1 cellular context compared by ENCODE assay signal in the genomic region with DNA sequence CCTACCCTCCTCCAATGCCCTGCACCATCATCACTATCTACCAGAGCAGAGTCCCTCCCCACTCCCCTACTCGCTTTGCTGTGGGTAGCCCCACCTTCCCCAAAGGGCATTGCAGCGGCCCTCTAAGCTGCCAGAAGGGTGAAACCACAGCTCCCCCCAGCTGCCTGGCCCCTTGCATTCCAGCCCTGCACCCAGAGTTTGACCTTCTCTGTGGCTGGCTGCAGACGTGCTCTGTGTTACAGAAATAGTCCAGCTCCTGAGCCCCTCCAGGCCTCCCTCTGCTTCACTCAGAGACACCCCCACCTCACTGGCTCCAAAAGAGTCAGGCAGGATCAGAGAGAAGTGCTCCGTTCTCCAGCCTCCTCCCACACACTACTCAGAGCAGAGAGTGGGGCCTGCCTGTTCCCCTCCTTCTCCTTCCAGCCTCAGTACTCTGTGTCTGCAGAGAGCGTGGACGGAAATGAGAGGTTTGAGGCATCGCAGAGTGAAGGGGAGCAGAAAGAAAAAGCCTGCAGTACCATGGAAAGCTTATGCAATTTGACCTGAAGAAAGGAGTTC.
TF ChIP-seq lines count a peak whose summit lies in the region.

No MANE protein-coding gene starts in this region.

TF ChIP-seq in HepG2, 621 proteins besides CTCF, POLR2A, EP300 and RAD21 (continued from another document):
- TF ChIP-seq, protein P1, sequence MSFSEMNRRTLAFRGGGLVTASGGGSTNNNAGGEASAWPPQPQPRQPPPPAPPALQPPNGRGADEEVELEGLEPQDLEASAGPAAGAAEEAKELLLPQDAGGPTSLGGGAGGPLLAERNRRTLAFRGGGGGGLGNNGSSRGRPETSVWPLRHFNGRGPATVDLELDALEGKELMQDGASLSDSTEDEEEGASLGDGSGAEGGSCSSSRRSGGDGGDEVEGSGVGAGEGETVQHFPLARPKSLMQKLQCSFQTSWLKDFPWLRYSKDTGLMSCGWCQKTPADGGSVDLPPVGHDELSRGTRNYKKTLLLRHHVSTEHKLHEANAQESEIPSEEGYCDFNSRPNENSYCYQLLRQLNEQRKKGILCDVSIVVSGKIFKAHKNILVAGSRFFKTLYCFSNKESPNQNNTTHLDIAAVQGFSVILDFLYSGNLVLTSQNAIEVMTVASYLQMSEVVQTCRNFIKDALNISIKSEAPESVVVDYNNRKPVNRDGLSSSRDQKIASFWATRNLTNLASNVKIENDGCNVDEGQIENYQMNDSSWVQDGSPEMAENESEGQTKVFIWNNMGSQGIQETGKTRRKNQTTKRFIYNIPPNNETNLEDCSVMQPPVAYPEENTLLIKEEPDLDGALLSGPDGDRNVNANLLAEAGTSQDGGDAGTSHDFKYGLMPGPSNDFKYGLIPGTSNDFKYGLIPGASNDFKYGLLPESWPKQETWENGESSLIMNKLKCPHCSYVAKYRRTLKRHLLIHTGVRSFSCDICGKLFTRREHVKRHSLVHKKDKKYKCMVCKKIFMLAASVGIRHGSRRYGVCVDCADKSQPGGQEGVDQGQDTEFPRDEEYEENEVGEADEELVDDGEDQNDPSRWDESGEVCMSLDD (CRISPR knock-in tag; IDR thresholded peaks at IDR 0.05; ENCODE audit: borderline replicate concordance), result peak; percentile 42; the same call in 1 of the 2 replicates
- TF ChIP-seq TCF7L2 (IDR thresholded peaks at IDR 0.05; ENCODE audit: low read depth, low read length), result no peak
- TF ChIP-seq, protein P2, sequence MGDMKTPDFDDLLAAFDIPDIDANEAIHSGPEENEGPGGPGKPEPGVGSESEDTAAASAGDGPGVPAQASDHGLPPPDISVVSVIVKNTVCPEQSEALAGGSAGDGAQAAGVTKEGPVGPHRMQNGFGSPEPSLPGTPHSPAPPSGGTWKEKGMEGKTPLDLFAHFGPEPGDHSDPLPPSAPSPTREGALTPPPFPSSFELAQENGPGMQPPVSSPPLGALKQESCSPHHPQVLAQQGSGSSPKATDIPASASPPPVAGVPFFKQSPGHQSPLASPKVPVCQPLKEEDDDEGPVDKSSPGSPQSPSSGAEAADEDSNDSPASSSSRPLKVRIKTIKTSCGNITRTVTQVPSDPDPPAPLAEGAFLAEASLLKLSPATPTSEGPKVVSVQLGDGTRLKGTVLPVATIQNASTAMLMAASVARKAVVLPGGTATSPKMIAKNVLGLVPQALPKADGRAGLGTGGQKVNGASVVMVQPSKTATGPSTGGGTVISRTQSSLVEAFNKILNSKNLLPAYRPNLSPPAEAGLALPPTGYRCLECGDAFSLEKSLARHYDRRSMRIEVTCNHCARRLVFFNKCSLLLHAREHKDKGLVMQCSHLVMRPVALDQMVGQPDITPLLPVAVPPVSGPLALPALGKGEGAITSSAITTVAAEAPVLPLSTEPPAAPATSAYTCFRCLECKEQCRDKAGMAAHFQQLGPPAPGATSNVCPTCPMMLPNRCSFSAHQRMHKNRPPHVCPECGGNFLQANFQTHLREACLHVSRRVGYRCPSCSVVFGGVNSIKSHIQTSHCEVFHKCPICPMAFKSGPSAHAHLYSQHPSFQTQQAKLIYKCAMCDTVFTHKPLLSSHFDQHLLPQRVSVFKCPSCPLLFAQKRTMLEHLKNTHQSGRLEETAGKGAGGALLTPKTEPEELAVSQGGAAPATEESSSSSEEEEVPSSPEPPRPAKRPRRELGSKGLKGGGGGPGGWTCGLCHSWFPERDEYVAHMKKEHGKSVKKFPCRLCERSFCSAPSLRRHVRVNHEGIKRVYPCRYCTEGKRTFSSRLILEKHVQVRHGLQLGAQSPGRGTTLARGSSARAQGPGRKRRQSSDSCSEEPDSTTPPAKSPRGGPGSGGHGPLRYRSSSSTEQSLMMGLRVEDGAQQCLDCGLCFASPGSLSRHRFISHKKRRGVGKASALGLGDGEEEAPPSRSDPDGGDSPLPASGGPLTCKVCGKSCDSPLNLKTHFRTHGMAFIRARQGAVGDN (CRISPR knock-in tag; IDR thresholded peaks at IDR 0.05), result 0 out of 2 replicates have a peak, but pooled peaks have one; percentile 21
- TF ChIP-seq STAG1 (CRISPR knock-in tag; IDR thresholded peaks at IDR 0.05), result peak; percentile 47
- TF ChIP-seq RARA (CRISPR knock-in tag; IDR thresholded peaks at IDR 0.05), result peak; percentile 14; the same call in 1 of the 2 replicates
- TF ChIP-seq, protein P3, sequence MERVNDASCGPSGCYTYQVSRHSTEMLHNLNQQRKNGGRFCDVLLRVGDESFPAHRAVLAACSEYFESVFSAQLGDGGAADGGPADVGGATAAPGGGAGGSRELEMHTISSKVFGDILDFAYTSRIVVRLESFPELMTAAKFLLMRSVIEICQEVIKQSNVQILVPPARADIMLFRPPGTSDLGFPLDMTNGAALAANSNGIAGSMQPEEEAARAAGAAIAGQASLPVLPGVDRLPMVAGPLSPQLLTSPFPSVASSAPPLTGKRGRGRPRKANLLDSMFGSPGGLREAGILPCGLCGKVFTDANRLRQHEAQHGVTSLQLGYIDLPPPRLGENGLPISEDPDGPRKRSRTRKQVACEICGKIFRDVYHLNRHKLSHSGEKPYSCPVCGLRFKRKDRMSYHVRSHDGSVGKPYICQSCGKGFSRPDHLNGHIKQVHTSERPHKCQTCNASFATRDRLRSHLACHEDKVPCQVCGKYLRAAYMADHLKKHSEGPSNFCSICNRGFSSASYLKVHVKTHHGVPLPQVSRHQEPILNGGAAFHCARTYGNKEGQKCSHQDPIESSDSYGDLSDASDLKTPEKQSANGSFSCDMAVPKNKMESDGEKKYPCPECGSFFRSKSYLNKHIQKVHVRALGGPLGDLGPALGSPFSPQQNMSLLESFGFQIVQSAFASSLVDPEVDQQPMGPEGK (CRISPR knock-in tag; IDR thresholded peaks at IDR 0.05), result peak; percentile 65
- no peak for TF ChIP-seq KDM2A (CRISPR knock-in tag; IDR thresholded peaks at IDR 0.05; ENCODE audit: borderline replicate concordance, low read depth)
- peak; percentile 19; the same call in 1 of the 2 replicates for TF ChIP-seq HNF4G (IDR thresholded peaks at IDR 0.05; ENCODE audit: borderline replicate concordance, low read depth, low read length)
- no peak for TF ChIP-seq HNF4G (CRISPR knock-in tag; IDR thresholded peaks at IDR 0.05; ENCODE audit: borderline replicate concordance, low read depth)
- no peak for TF ChIP-seq ZBTB3 (CRISPR knock-in tag; IDR thresholded peaks at IDR 0.05; ENCODE audit: borderline replicate concordance, low read depth)
- TF ChIP-seq REPIN1 (CRISPR knock-in tag; IDR thresholded peaks at IDR 0.05; ENCODE audit: borderline replicate concordance, low read depth), result 0 out of 2 replicates have a peak, but pooled peaks have one; percentile 19
- TF ChIP-seq, protein P4, sequence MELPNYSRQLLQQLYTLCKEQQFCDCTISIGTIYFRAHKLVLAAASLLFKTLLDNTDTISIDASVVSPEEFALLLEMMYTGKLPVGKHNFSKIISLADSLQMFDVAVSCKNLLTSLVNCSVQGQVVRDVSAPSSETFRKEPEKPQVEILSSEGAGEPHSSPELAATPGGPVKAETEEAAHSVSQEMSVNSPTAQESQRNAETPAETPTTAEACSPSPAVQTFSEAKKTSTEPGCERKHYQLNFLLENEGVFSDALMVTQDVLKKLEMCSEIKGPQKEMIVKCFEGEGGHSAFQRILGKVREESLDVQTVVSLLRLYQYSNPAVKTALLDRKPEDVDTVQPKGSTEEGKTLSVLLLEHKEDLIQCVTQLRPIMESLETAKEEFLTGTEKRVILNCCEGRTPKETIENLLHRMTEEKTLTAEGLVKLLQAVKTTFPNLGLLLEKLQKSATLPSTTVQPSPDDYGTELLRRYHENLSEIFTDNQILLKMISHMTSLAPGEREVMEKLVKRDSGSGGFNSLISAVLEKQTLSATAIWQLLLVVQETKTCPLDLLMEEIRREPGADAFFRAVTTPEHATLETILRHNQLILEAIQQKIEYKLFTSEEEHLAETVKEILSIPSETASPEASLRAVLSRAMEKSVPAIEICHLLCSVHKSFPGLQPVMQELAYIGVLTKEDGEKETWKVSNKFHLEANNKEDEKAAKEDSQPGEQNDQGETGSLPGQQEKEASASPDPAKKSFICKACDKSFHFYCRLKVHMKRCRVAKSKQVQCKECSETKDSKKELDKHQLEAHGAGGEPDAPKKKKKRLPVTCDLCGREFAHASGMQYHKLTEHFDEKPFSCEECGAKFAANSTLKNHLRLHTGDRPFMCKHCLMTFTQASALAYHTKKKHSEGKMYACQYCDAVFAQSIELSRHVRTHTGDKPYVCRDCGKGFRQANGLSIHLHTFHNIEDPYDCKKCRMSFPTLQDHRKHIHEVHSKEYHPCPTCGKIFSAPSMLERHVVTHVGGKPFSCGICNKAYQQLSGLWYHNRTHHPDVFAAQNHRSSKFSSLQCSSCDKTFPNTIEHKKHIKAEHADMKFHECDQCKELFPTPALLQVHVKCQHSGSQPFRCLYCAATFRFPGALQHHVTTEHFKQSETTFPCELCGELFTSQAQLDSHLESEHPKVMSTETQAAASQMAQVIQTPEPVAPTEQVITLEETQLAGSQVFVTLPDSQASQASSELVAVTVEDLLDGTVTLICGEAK (IDR thresholded peaks at IDR 0.05), result no peak
- TF ChIP-seq, protein P4 (CRISPR knock-in tag; IDR thresholded peaks at IDR 0.05), result no peak
- peak; percentile 46; the same call in 1 of the 2 replicates for TF ChIP-seq RXRA (CRISPR knock-in tag; IDR thresholded peaks at IDR 0.05)
- TF ChIP-seq, protein P5, sequence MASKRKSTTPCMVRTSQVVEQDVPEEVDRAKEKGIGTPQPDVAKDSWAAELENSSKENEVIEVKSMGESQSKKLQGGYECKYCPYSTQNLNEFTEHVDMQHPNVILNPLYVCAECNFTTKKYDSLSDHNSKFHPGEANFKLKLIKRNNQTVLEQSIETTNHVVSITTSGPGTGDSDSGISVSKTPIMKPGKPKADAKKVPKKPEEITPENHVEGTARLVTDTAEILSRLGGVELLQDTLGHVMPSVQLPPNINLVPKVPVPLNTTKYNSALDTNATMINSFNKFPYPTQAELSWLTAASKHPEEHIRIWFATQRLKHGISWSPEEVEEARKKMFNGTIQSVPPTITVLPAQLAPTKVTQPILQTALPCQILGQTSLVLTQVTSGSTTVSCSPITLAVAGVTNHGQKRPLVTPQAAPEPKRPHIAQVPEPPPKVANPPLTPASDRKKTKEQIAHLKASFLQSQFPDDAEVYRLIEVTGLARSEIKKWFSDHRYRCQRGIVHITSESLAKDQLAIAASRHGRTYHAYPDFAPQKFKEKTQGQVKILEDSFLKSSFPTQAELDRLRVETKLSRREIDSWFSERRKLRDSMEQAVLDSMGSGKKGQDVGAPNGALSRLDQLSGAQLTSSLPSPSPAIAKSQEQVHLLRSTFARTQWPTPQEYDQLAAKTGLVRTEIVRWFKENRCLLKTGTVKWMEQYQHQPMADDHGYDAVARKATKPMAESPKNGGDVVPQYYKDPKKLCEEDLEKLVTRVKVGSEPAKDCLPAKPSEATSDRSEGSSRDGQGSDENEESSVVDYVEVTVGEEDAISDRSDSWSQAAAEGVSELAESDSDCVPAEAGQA (IDR thresholded peaks at IDR 0.05; ENCODE audit: low read depth), result no peak
- TF ChIP-seq, protein P5 (CRISPR knock-in tag; IDR thresholded peaks at IDR 0.05; ENCODE audit: borderline replicate concordance), result no peak
- peak; percentile 68 for TF ChIP-seq ZNF263 (CRISPR knock-in tag; IDR thresholded peaks at IDR 0.05)
- TF ChIP-seq TEAD3 (CRISPR knock-in tag; optimal IDR thresholded peaks at IDR 0.05; ENCODE audit: borderline replicate concordance), result peak; percentile 81
- TF ChIP-seq RXRB (CRISPR knock-in tag; IDR thresholded peaks at IDR 0.05; ENCODE audit: borderline replicate concordance), result peak; percentile 21; the same call in 1 of the 2 replicates
